22 cellular contexts compared by ENCODE assay signal in genomic region chr2:233553366-233553765, GRCh38.
"Had no signal": no experiment of that assay in that cellular context is flagged by ENCODE, and none has a peak within 500 bp of the region (broad histone marks: within the 10 kb centered on the region; RNA-seq: fewer than 3 reads in every experiment).

No MANE protein-coding gene starts in this region.

- H3K27ac ChIP-seq: ascending aorta, breast epithelium, coronary artery, esophagus squamous epithelium, left ventricle myocardium inferior, neural progenitor cell, testis, VCaP had no signal

- H3K27me3 Mint-ChIP-seq: activated CD4-positive, alpha-beta memory T cell treated with anti-CD3 and anti-CD28 coated beads, Interleukin-2, amount 10 ng/mL, durations not matched to agents 7 days and 5 days; activated CD4-positive, alpha-beta T cell treated with anti-CD3 and anti-CD28 coated beads, Interleukin-2, amount 10 ng/mL, durations not matched to agents 24 days and 14 days; activated naive CD4-positive, alpha-beta T cell treated with anti-CD3 and anti-CD28 coated beads, Interleukin-2, amount 50 U/mL, for 24 hours; central memory CD8-positive, alpha-beta T cell; naive thymus-derived CD4-positive, alpha-beta T cell; stimulated activated naive B cell treated with anti-CD40 and anti-IgM and Interleukin-4, amounts not matched to agents 10 μg/mL and 1 μg/mL and 100 μg/mL, for 72 hours had no signal

- DNase-seq: activated CD4-positive, alpha-beta memory T cell treated with anti-CD3 and anti-CD28 coated beads, Interleukin-2, amount 10 ng/mL, durations not matched to agents 7 days and 5 days; activated CD4-positive, alpha-beta T cell treated with anti-CD3 and anti-CD28 coated beads, Interleukin-2, amount 10 ng/mL, durations not matched to agents 24 days and 14 days; activated gamma-delta T cell; activated T-cell treated with anti-CD3 and anti-CD28 coated beads for 4 hours; endodermal cell; esophagus squamous epithelium; foreskin fibroblast; left ventricle myocardium inferior; naive thymus-derived CD4-positive, alpha-beta T cell; posterior cingulate gyrus; stimulated activated CD4-positive, alpha-beta T cell treated with anti-CD3 and anti-CD28 coated beads, Interleukin-2, amount 100 ng/mL, for 48 hours; stimulated activated CD8-positive, alpha-beta memory T cell treated with anti-CD3 and anti-CD28 coated beads, Interleukin-4, amount 100 ng/mL, for 48 hours; stimulated activated naive B cell treated with anti-CD40 and anti-IgM and Interleukin-4, amounts not matched to agents 10 μg/mL and 1 μg/mL and 100 μg/mL, for 72 hours; testis had no signal

- H3K9me3 Mint-ChIP-seq: activated CD4-positive, alpha-beta memory T cell treated with anti-CD3 and anti-CD28 coated beads, Interleukin-2, amount 10 ng/mL, durations not matched to agents 7 days and 5 days; activated CD4-positive, alpha-beta T cell treated with anti-CD3 and anti-CD28 coated beads, Interleukin-2, amount 10 ng/mL, durations not matched to agents 24 days and 14 days; activated naive CD4-positive, alpha-beta T cell treated with anti-CD3 and anti-CD28 coated beads, Interleukin-2, amount 50 U/mL, for 24 hours; activated T-helper 1 cell treated with anti-CD3 and anti-CD28 coated beads, Interleukin-12 subunit alpha, Interleukin-12 subunit beta, Interleukin-2, Interleukin-4 antibody, amounts not matched to agents 30 ng/mL and 10 ng/mL and 1 ng/mL, durations not matched to agents 14 hours and 24 hours and 36 hours; central memory CD8-positive, alpha-beta T cell; endodermal cell; naive thymus-derived CD4-positive, alpha-beta T cell; neural progenitor cell; stimulated activated naive B cell treated with anti-CD40 and anti-IgM and Interleukin-4, amounts not matched to agents 10 μg/mL and 1 μg/mL and 100 μg/mL, for 72 hours had no signal

- H2AFZ ChIP-seq: neural progenitor cell had no signal

- H3K4me1 ChIP-seq: ascending aorta, breast epithelium, left ventricle myocardium inferior, neural progenitor cell, testis had no signal

- H3K4me2 ChIP-seq: neural progenitor cell had no signal

- H3K4me3 Mint-ChIP-seq: activated CD4-positive, alpha-beta memory T cell treated with anti-CD3 and anti-CD28 coated beads, Interleukin-2, amount 10 ng/mL, durations not matched to agents 7 days and 5 days; activated CD4-positive, alpha-beta T cell treated with anti-CD3 and anti-CD28 coated beads, Interleukin-2, amount 10 ng/mL, durations not matched to agents 24 days and 14 days; activated naive CD4-positive, alpha-beta T cell treated with anti-CD3 and anti-CD28 coated beads, Interleukin-2, amount 50 U/mL, for 24 hours; activated T-helper 1 cell treated with anti-CD3 and anti-CD28 coated beads, Interleukin-12 subunit alpha, Interleukin-12 subunit beta, Interleukin-2, Interleukin-4 antibody, amounts not matched to agents 30 ng/mL and 10 ng/mL and 1 ng/mL, durations not matched to agents 14 hours and 24 hours and 36 hours; central memory CD8-positive, alpha-beta T cell; endodermal cell; naive thymus-derived CD4-positive, alpha-beta T cell; neural progenitor cell; stimulated activated naive B cell treated with anti-CD40 and anti-IgM and Interleukin-4, amounts not matched to agents 10 μg/mL and 1 μg/mL and 100 μg/mL, for 72 hours had no signal

- H3K36me3 ChIP-seq: breast epithelium, neural progenitor cell had no signal

- H3K4me3 ChIP-seq: ascending aorta, breast epithelium, coronary artery, esophagus squamous epithelium, left ventricle myocardium inferior, neural progenitor cell, testis had no signal

- H3K27ac Mint-ChIP-seq: activated CD4-positive, alpha-beta memory T cell treated with anti-CD3 and anti-CD28 coated beads, Interleukin-2, amount 10 ng/mL, durations not matched to agents 7 days and 5 days; activated CD4-positive, alpha-beta T cell treated with anti-CD3 and anti-CD28 coated beads, Interleukin-2, amount 10 ng/mL, durations not matched to agents 24 days and 14 days; activated naive CD4-positive, alpha-beta T cell treated with anti-CD3 and anti-CD28 coated beads, Interleukin-2, amount 50 U/mL, for 24 hours; activated T-helper 1 cell treated with anti-CD3 and anti-CD28 coated beads, Interleukin-12 subunit alpha, Interleukin-12 subunit beta, Interleukin-2, Interleukin-4 antibody, amounts not matched to agents 30 ng/mL and 10 ng/mL and 1 ng/mL, durations not matched to agents 14 hours and 24 hours and 36 hours; endodermal cell; naive thymus-derived CD4-positive, alpha-beta T cell; neural progenitor cell; stimulated activated naive B cell treated with anti-CD40 and anti-IgM and Interleukin-4, amounts not matched to agents 10 μg/mL and 1 μg/mL and 100 μg/mL, for 72 hours had no signal

- H3K9me3 ChIP-seq: ascending aorta, breast epithelium, esophagus squamous epithelium, left ventricle myocardium inferior, testis had no signal
